8 cellular contexts compared by ENCODE assay signal in genomic region chr12:52582971-52583456, GRCh38. TPM values are rescaled to one million over a fixed set of nuclear protein-coding genes. Genes with fewer than 3 reads are reported as not detected.
A peak's percentile ranks its signal among the peaks of the same experiment; 100 is the strongest.
DNase-seq lines count a peak whose midpoint lies in the region; ATAC-seq and TF ChIP-seq lines count a peak whose summit lies in the region.

No MANE protein-coding gene starts in this region.

- no peaks in the 10 kb centered on the region for H3K79me2 ChIP-seq in OCI-LY7 (ENCODE audit: insufficient read depth, low read depth, low read length)

- H3K4me3 ChIP-seq in OCI-LY7 (ENCODE audit: low read depth, low read length, poor library complexity, severe bottlenecking): no peak overlapping the region
- H3K4me3 ChIP-seq in stomach: no peak overlapping the region

- H3K36me3 ChIP-seq in OCI-LY7 (ENCODE audit: insufficient read depth, low read length): no peaks in the 10 kb centered on the region
- H3K36me3 ChIP-seq in stomach: no peaks in the 10 kb centered on the region

- H4K20me1 ChIP-seq in OCI-LY7 (ENCODE audit: insufficient read depth, low read length): no peaks in the 10 kb centered on the region

- no peak overlapping the region for H3K4me2 ChIP-seq in OCI-LY7 (ENCODE audit: low read length)

- H3K27ac Mint-ChIP-seq in activated T-cell treated with anti-CD3 and anti-CD28 coated beads, Interleukin-2, amount 50 U/mL, for 72 hours: no peak overlapping the region
- H3K27ac Mint-ChIP-seq in nephron: peak overlapping the region in 1 of 3 experiments; percentile 43

- in situ Hi-C loops in Caki2 (cut with HindIII; ENCODE audit: low pct_unique_long_range_greater_than_20kb, low sequenced_read_pairs): no loop called here

- H3K36me3 Mint-ChIP-seq in activated T-cell treated with anti-CD3 and anti-CD28 coated beads, Interleukin-2, amount 50 U/mL, for 72 hours (ENCODE audit: insufficient read depth in 2 of 2): no peaks in the 10 kb centered on the region
- H3K36me3 Mint-ChIP-seq in nephron (ENCODE audit: low read depth): no peaks in the 10 kb centered on the region

- H3K9me3 ChIP-seq in OCI-LY7 (ENCODE audit: low read length): no peaks in the 10 kb centered on the region
- H3K9me3 ChIP-seq in stomach: no peaks in the 10 kb centered on the region

- H3K27ac ChIP-seq in OCI-LY7 (ENCODE audit: low read depth, low read length, poor library complexity, severe bottlenecking) (no peak overlapping the region), stomach (no peak overlapping the region)

- CTCF ChIA-PET in OCI-LY7 (lab: Charles Lee; ENCODE audit: unreplicated experiment): interaction anchor here (1.0 kb wide), 1 partner anchor 288 kb away, joined by 3 read pairs; no protein-coding TSS in a partner anchor

- H3K27me3 ChIP-seq in stomach: peaks cover 0 to 9% (median 0%) of the 10 kb centered on the region in 3 donors

- TF ChIP-seq CTCF in OCI-LY7 (conservative IDR thresholded peaks at IDR 0.05; ENCODE audit: low read length) (peak; percentile 77), nephron (IDR thresholded peaks at IDR 0.05; ENCODE audit: unreplicated experiment in 3 of 3) (peak; percentile 61 to 70 (median 65)), stomach (IDR thresholded peaks at IDR 0.05) (peak in 5 of 7 experiments; percentile 54 to 71 (median 66))

- peaks cover 36% of the 10 kb centered on the region for H3K4me1 Mint-ChIP-seq in activated T-cell treated with anti-CD3 and anti-CD28 coated beads, Interleukin-2, amount 50 U/mL, for 72 hours (ENCODE audit: low read depth)
- peaks cover 5% of the 10 kb centered on the region for H3K4me1 Mint-ChIP-seq in nephron

- peak; percentile 73 to 75 for ATAC-seq in activated T-cell treated with anti-CD3 and anti-CD28 coated beads, Interleukin-2, amount 50 U/mL, for 72 hours (replicated peaks in 1 of 2)
- ATAC-seq in GM21619 (IDR thresholded peaks at IDR 0.05; ENCODE audit: unreplicated experiment): no peak

- H3K4me3 Mint-ChIP-seq in activated T-cell treated with anti-CD3 and anti-CD28 coated beads, Interleukin-2, amount 50 U/mL, for 72 hours: no peak overlapping the region
- no peak overlapping the region for H3K4me3 Mint-ChIP-seq in nephron

- DNase-seq in Caki2 (ENCODE audit: low read depth) (peak; percentile 81), HUDEP-2 (lab: John Stamatoyannopoulos, UW; ENCODE audit: unreplicated experiment in 76 of 76) (peak in 63 of 76 experiments; percentile 6 to 79 (median 46)), OCI-LY7 (ENCODE audit: low spot score) (peak; percentile 36), fibroblast of peridontal ligament (ENCODE audit: extremely low read depth) (peak; percentile 60), stomach (peak; percentile 58)
- DNase-seq in activated T-cell treated with anti-CD3 and anti-CD28 coated beads, Interleukin-2, amount 50 U/mL, for 72 hours: peak; percentile 60 to 66

- POLR2A ChIA-PET in OCI-LY7 (lab: Charles Lee): no interaction called here

- H3K4me1 ChIP-seq in OCI-LY7 (ENCODE audit: insufficient read depth, low read length, poor library complexity, severe bottlenecking) (no peaks in the 10 kb centered on the region), stomach (no peaks in the 10 kb centered on the region)

- TF ChIP-seq EP300 in stomach (IDR thresholded peaks at IDR 0.05): no peak

- no peak overlapping the region for H2AFZ ChIP-seq in OCI-LY7 (ENCODE audit: low read length)

- BruUV-seq in OCI-LY7 (replicated peaks; lab: Mats Ljungman, UMichigan): no TSS peak

- no peaks in the 10 kb centered on the region for H3K27me3 Mint-ChIP-seq in activated T-cell treated with anti-CD3 and anti-CD28 coated beads, Interleukin-2, amount 50 U/mL, for 72 hours (ENCODE audit: low read depth)
- peaks cover 29% of the 10 kb centered on the region for H3K27me3 Mint-ChIP-seq in nephron (ENCODE audit: low read depth)

- no peaks in the 10 kb centered on the region for H3K9me3 Mint-ChIP-seq in activated T-cell treated with anti-CD3 and anti-CD28 coated beads, Interleukin-2, amount 50 U/mL, for 72 hours
- H3K9me3 Mint-ChIP-seq in nephron: no peaks in the 10 kb centered on the region

- intact Hi-C loops in OCI-LY7 (cut with micrococcal nuclease; ENCODE audit: unreplicated experiment) (loop anchor here (2.0 kb wide), 1 partner anchor 288 kb away; no protein-coding TSS in a partner anchor), stomach (cut with DNase I; ENCODE audit: low total_unique reads) (no loop called here)

- WGBS in stomach, 5 donors: 7 to 12% (median 10%) methylated on average over 6 to 7 of the region's 7 CpGs

- no peak for TF ChIP-seq POLR2A in stomach (IDR thresholded peaks at IDR 0.05)

- H3K9me2 ChIP-seq in OCI-LY7 (ENCODE audit: insufficient read depth, low read length): no peaks in the 10 kb centered on the region

RNA-seq across cellular contexts. Expression of gene KRT74, which starts 9.4 kb away (rescaled TPM):
- not detected in 2 replicates for total RNA-seq in Caki2 (2014; rRNA removed; shearing (Covaris generic); ENCODE audit: low replicate concordance)
- total RNA-seq in OCI-LY7 (2014; rRNA removed; shearing (Covaris generic)): not detected in 2 replicates
- not detected in 2 replicates for total RNA-seq in OCI-LY7 (2022)
- total RNA-seq in activated T-cell treated with anti-CD3 and anti-CD28 coated beads, Interleukin-2, amount 50 U/mL, for 72 hours: under 1 TPM in 1 of 2 donors, not detected in 1; 0.12 TPM
- not detected for total RNA-seq in stomach
- polyA plus RNA-seq in stomach: under 1 TPM in 1 of 3 donors, not detected in 2; 0.08 TPM

RNA-seq across cellular contexts. Expression of gene KRT72, which starts 18.2 kb away (rescaled TPM):
- total RNA-seq in Caki2 (2014; rRNA removed; shearing (Covaris generic); ENCODE audit: low replicate concordance): not detected in 2 replicates
- not detected in 2 replicates for total RNA-seq in OCI-LY7 (2014; rRNA removed; shearing (Covaris generic))
- total RNA-seq in OCI-LY7 (2022) (not detected in 2 replicates), stomach (not detected)
- 1 to 10 TPM in 1 of 2 donors, under 1 TPM in 1; 0.31 to 2.3 TPM for total RNA-seq in activated T-cell treated with anti-CD3 and anti-CD28 coated beads, Interleukin-2, amount 50 U/mL, for 72 hours
- not detected for polyA plus RNA-seq in stomach

RNA-seq across cellular contexts. Expression of gene KRT71, which starts 30.1 kb away (rescaled TPM):
- total RNA-seq in Caki2 (2014; rRNA removed; shearing (Covaris generic); ENCODE audit: low replicate concordance): not detected in 2 replicates
- not detected in 2 replicates for total RNA-seq in OCI-LY7 (2014; rRNA removed; shearing (Covaris generic))
- total RNA-seq in OCI-LY7 (2022) (not detected in 2 replicates), stomach (not detected)
- not detected for total RNA-seq in activated T-cell treated with anti-CD3 and anti-CD28 coated beads, Interleukin-2, amount 50 U/mL, for 72 hours
- not detected for polyA plus RNA-seq in stomach

RNA-seq across cellular contexts. Expression of gene KRT73, which starts 35.3 kb away (rescaled TPM):
- total RNA-seq in Caki2 (2014; rRNA removed; shearing (Covaris generic); ENCODE audit: low replicate concordance): 0.51 TPM in 1 of 2 replicates, not detected in the other
- total RNA-seq in OCI-LY7 (2014; rRNA removed; shearing (Covaris generic)): not detected in 2 replicates
- total RNA-seq in OCI-LY7 (2022) (not detected in 2 replicates), stomach (not detected)
- 1 to 10 TPM in 1 of 2 donors, under 1 TPM in 1; 0.36 to 1.3 TPM for total RNA-seq in activated T-cell treated with anti-CD3 and anti-CD28 coated beads, Interleukin-2, amount 50 U/mL, for 72 hours
- not detected for polyA plus RNA-seq in stomach
